Comparison of ENCODE assay signal across 13 cellular contexts in the genomic region with DNA sequence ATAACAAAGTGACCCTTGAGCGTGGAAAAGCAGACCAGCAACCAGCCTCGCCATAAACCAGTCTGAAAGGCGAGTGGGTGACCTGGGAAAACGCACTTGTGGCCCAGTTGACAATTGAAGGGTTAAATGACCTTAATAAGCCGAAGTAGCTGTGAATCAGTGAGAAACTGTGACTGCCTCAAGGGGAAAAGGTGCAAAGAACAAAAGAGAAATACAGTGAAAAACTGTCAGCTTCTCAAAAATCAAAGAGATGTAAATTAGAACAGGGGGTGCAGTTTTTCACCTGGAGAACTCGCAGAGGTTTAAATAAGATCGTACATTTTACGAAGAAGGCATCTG.
DNase-seq lines count a peak whose midpoint lies in the region; ATAC-seq, FAIRE-seq and TF ChIP-seq lines count a peak whose summit lies in the region.
"Had no signal": no experiment of that assay in that cellular context is flagged by ENCODE, and none has a peak within 500 bp of the region (broad histone marks: within the 10 kb centered on the region; RNA-seq: fewer than 3 reads in every experiment).

No MANE protein-coding gene starts in this region.

- no peak overlapping the region for H3K4me2 ChIP-seq in mesendoderm (ENCODE audit: low read length)

- CTCF ChIA-PET in A673 (lab: Charles Lee), result no interaction called here

- H2BK15ac ChIP-seq in mesendoderm (replicated peaks; ENCODE audit: low read depth), result no peak overlapping the region

- peak overlapping the region; percentile 71 for H3K4me3 Mint-ChIP-seq in activated T-helper 17 cell treated with anti-CD3 and anti-CD28 coated beads, Interleukin-2, amount 50 U/mL, for 72 hours

- H3K27me3 ChIP-seq in mesendoderm (ENCODE audit: insufficient read depth, low read length, poor library complexity), result no peaks in the 10 kb centered on the region
- H3K27me3 ChIP-seq in A673 (replicated peaks; ENCODE audit: insufficient read depth, low read depth, low read length, poor library complexity), result no peaks in the 10 kb centered on the region
- H3K27me3 ChIP-seq: uterus had no signal

- FAIRE-seq in urothelium cell line (lab: Jason Lieb, UNC), result no peak
- FAIRE-seq: GM12891 had no signal

- H3K4me1 ChIP-seq in mesendoderm (ENCODE audit: control insufficient read depth, low read depth, low read length) (peaks cover 4% of the 10 kb centered on the region), A673 (ENCODE audit: insufficient read depth, low read length, poor library complexity, severe bottlenecking) (no peaks in the 10 kb centered on the region)
- H3K4me1 ChIP-seq: psoas muscle, uterus had no signal

- POLR2A ChIA-PET in A673 (lab: Charles Lee; ENCODE audit: low non-redundant PET), result no interaction called here

- no peak overlapping the region for H3K4ac ChIP-seq in mesendoderm (ENCODE audit: low read depth, low read length)

- peak; percentile 47 for ATAC-seq in activated T-helper 17 cell treated with anti-CD3 and anti-CD28 coated beads, Interleukin-2, amount 50 U/mL, for 72 hours (replicated peaks)
- ATAC-seq in HG03565 (IDR thresholded peaks at IDR 0.05; ENCODE audit: unreplicated experiment) (no peak), HG02571 (IDR thresholded peaks at IDR 0.05; ENCODE audit: unreplicated experiment) (no peak)

- H3K56ac ChIP-seq in mesendoderm (ENCODE audit: low read length), result peak overlapping the region; percentile 15

- no peaks in the 10 kb centered on the region for H3K36me3 ChIP-seq in mesendoderm (ENCODE audit: control insufficient read depth, insufficient read depth, low read length)
- no peaks in the 10 kb centered on the region for H3K36me3 ChIP-seq in A673 (ENCODE audit: insufficient read depth, low read length, poor library complexity, severe bottlenecking)
- H3K36me3 ChIP-seq: uterus had no signal

- no peaks in the 10 kb centered on the region for H3K9me3 ChIP-seq in A673 (ENCODE audit: low read depth, low read length, poor library complexity, severe bottlenecking)
- H3K9me3 ChIP-seq: mucosa of descending colon, psoas muscle, uterus had no signal

- H3K79me1 ChIP-seq in mesendoderm (ENCODE audit: low read length), result peaks cover 41% of the 10 kb centered on the region

- peaks cover 17% of the 10 kb centered on the region for H3K79me2 ChIP-seq in mesendoderm (ENCODE audit: control insufficient read depth, insufficient read depth, low read length)

- peaks cover 28% of the 10 kb centered on the region for H3K4me1 Mint-ChIP-seq in activated T-helper 17 cell treated with anti-CD3 and anti-CD28 coated beads, Interleukin-2, amount 50 U/mL, for 72 hours

- H3K9me3 Mint-ChIP-seq in activated T-helper 17 cell treated with anti-CD3 and anti-CD28 coated beads, Interleukin-2, amount 50 U/mL, for 72 hours, result no peaks in the 10 kb centered on the region

- H2AK5ac ChIP-seq in mesendoderm (ENCODE audit: low read length), result no peak overlapping the region

- no peak overlapping the region for H3K4me3 ChIP-seq in mesendoderm (ENCODE audit: low read length)
- H3K4me3 ChIP-seq in A673 (ENCODE audit: low read depth, low read length, poor library complexity, severe bottlenecking), result no peak overlapping the region
- H3K4me3 ChIP-seq: mucosa of descending colon, psoas muscle, uterus had no signal

- TF ChIP-seq CTCF in A673 (conservative IDR thresholded peaks at IDR 0.05; ENCODE audit: low read depth, low read length), result no peak

- no peak overlapping the region for H4K5ac ChIP-seq in mesendoderm (ENCODE audit: low read length)

- H3K27ac ChIP-seq in mesendoderm (ENCODE audit: low read depth, low read length) (no peak overlapping the region), A673 (ENCODE audit: low read depth, low read length, poor library complexity, severe bottlenecking) (no peak overlapping the region)
- H3K27ac ChIP-seq: C4-2B, psoas muscle, uterus had no signal

- H4K8ac ChIP-seq in mesendoderm (ENCODE audit: low read depth, low read length), result no peak overlapping the region

- H3K27ac Mint-ChIP-seq in activated T-helper 17 cell treated with anti-CD3 and anti-CD28 coated beads, Interleukin-2, amount 50 U/mL, for 72 hours, result peak overlapping the region; percentile 92

- peak; percentile 6 for DNase-seq in stimulated activated CD8-positive, alpha-beta memory T cell treated with anti-CD3 and anti-CD28 coated beads, Interleukin-15, amount 100 ng/mL, for 24 hours (ENCODE audit: low read depth)
- DNase-seq in stimulated activated CD8-positive, alpha-beta memory T cell treated with anti-CD3 and anti-CD28 coated beads, Interleukin-4, amount 100 ng/mL, for 48 hours, result no peak
- DNase-seq in mesendoderm, result no peak
- no peak for DNase-seq in urothelium cell line (ENCODE audit: low spot score)
- DNase-seq in A673 (ENCODE audit: low spot score), result no peak
- DNase-seq: mucosa of descending colon had no signal

- WGBS in mesendoderm (ENCODE audit: extremely low coverage, insufficient coverage, low lambda C conversion rate), result no CpG with 5 or more reads among the region's 8 CpGs

- H3K18ac ChIP-seq in mesendoderm (ENCODE audit: low read length), result no peak overlapping the region

- H3K36me3 Mint-ChIP-seq in activated T-helper 17 cell treated with anti-CD3 and anti-CD28 coated beads, Interleukin-2, amount 50 U/mL, for 72 hours (ENCODE audit: low read depth), result no peaks in the 10 kb centered on the region

- intact Hi-C loops in A673 (cut with micrococcal nuclease; ENCODE audit: unreplicated experiment), result no loop called here

- H3K27me3 Mint-ChIP-seq in activated T-helper 17 cell treated with anti-CD3 and anti-CD28 coated beads, Interleukin-2, amount 50 U/mL, for 72 hours, result no peaks in the 10 kb centered on the region

- no TSS peak for BruUV-seq in A673 (replicated peaks; lab: Mats Ljungman, UMichigan)

- H3K9ac ChIP-seq in mesendoderm (ENCODE audit: low read length), result no peak overlapping the region

- no peak overlapping the region for H2BK120ac ChIP-seq in mesendoderm (ENCODE audit: low read depth, low read length)

- no peak overlapping the region for H2BK5ac ChIP-seq in mesendoderm (ENCODE audit: low read length)

- H3K23ac ChIP-seq in mesendoderm (ENCODE audit: low read length), result no peak overlapping the region
